8 cellular contexts compared by ENCODE assay signal in the genomic region with DNA sequence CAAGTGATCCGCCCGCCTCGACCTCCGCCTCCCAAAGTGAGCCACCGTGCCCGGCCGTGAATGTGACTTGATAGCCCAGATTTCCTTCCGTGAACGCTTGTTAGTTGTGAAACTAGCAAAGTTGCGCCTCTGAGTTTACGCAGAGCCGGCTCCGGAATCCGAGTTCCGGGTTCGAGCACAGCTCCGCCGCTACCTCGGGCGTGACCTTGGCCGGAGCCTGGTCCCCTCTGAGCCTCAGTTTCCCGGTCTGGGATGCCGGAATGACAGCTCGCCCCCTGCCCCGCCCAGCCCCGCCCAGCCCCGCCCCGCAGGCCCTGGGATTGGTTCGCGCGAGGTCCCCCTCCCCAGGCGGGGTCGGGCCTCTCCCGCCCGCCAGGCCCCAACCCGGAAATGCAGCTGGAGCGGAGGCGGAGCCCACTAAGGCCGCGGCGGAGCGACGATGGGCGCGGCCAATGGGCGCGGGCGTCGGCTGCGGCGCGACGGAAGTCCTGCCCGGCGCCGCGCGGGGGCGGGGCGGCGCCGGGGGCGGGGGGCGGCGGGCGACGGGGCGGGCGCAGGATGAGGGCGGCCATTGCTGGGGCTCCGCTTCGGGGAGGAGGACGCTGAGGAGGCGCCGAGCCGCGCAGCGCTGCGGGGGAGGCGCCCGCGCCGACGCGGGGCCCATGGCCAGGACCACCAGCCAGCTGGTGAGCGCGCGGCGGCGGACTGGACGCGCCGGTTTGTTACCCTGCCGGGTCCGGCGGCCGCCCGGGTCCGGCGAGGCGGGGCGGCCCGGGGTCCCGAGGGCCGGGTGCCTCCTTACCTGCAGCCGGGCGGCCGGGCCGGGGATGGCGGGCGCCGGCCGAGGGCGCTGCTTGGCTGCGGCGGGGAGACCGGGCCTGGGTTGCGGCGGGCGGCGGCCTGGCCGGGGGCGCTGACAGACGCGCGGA. TPM values are rescaled to one million over a fixed set of nuclear protein-coding genes. Genes with fewer than 3 reads are reported as not detected.
A peak's percentile ranks its signal among the peaks of the same experiment; 100 is the strongest.
DNase-seq lines count a peak whose midpoint lies in the region; ATAC-seq and TF ChIP-seq lines count a peak whose summit lies in the region.

Gene PDPK1, plus strand, starts transcription at position 571 of the 929 bp plus-strand sequence. Its CDS starts 92 bp downstream, at position 663.

- H3K36me3 Mint-ChIP-seq in activated T-cell treated with anti-CD3 and anti-CD28 coated beads, Interleukin-2, amount 50 U/mL, for 4 hours (ENCODE audit: insufficient read depth) = peaks cover 4% of the 10 kb centered on the region

- H3K9me3 ChIP-seq in Panc1 (ENCODE audit: control insufficient read depth, insufficient read depth, low read depth, low read length) = no peaks in the 10 kb centered on the region

- H3K4me1 Mint-ChIP-seq in activated T-cell treated with anti-CD3 and anti-CD28 coated beads, Interleukin-2, amount 50 U/mL, for 4 hours (ENCODE audit: low read depth) = peaks cover 45% of the 10 kb centered on the region

- no peaks in the 10 kb centered on the region for H3K27me3 Mint-ChIP-seq in activated T-cell treated with anti-CD3 and anti-CD28 coated beads, Interleukin-2, amount 50 U/mL, for 4 hours (ENCODE audit: low read depth)

- POLR2A ChIA-PET in Panc1 (lab: Charles Lee) = no interaction called here

- no peaks in the 10 kb centered on the region for H3K27me3 ChIP-seq in Panc1 (ENCODE audit: control insufficient read depth, insufficient read depth, low read length)

- peak within 1 kb of the TSS; percentile 55 for H3K27ac ChIP-seq in Panc1 (ENCODE audit: low read length)

- in situ Hi-C loops in KBM-7 (cut with MboI; ENCODE audit: low pct_unique_long_range_greater_than_20kb, low sequenced_read_pairs) (no loop called here), Panc1 (cut with HindIII; ENCODE audit: low pct_unique_long_range_greater_than_20kb, low sequenced_read_pairs) (no loop called here)

- H3K4me3 Mint-ChIP-seq in activated T-cell treated with anti-CD3 and anti-CD28 coated beads, Interleukin-2, amount 50 U/mL, for 4 hours = peak within 1 kb of the TSS; percentile 83

- DNase-seq in DMS153 treated with DMSO at 0.1 percent for 48 hours (lab: John Stamatoyannopoulos, UW; ENCODE audit: unreplicated experiment) = peak; percentile 74
- DNase-seq in KBM-7 = peak; percentile 93
- peak; percentile 59 for DNase-seq in Panc1 (ENCODE audit: low read depth, low spot score)
- DNase-seq in activated T-cell treated with anti-CD3 and anti-CD28 coated beads, Interleukin-2, amount 50 U/mL, for 4 hours = peak; percentile 92
- peak; percentile 95 for DNase-seq in myocyte (ENCODE audit: low read depth)
- DNase-seq in stimulated activated CD8-positive, alpha-beta memory T cell treated with anti-CD3 and anti-CD28 coated beads, Interleukin-7, amount 100 ng/mL, for 4 hours (ENCODE audit: low read depth in 2 of 2) = peak; percentile 87 to 95

- TF ChIP-seq CTCF in Panc1 (IDR thresholded peaks at IDR 0.05) = no peak

- peak within 1 kb of the TSS; percentile 52 to 75 for H3K4me3 ChIP-seq in Panc1 (ENCODE audit: low read depth in 2 of 2, low read length in 2 of 2)

- H3K4me1 ChIP-seq in Panc1 (ENCODE audit: control insufficient read depth, insufficient read depth, low read length) = peaks cover 7% of the 10 kb centered on the region; the same call in 1 of the 2 replicates

- BruUV-seq in Panc1 (replicated peaks; lab: Mats Ljungman, UMichigan) = no TSS peak

- no peaks in the 10 kb centered on the region for H3K9me3 Mint-ChIP-seq in activated T-cell treated with anti-CD3 and anti-CD28 coated beads, Interleukin-2, amount 50 U/mL, for 4 hours

- ATAC-seq in GM21723 (IDR thresholded peaks at IDR 0.05; ENCODE audit: unreplicated experiment) = peak; percentile 70
- peak; percentile 95 for ATAC-seq in Panc1
- ATAC-seq in activated T-cell treated with anti-CD3 and anti-CD28 coated beads, Interleukin-2, amount 50 U/mL, for 4 hours = peak; percentile 90 to 91
- peak; percentile 88 for ATAC-seq in esophagus mucosa

- CTCF ChIA-PET in Panc1 (lab: Charles Lee) = no interaction called here

- intact Hi-C loops in Panc1 (cut with micrococcal nuclease; ENCODE audit: unreplicated experiment) = no loop called here

- H3K36me3 ChIP-seq in Panc1 (ENCODE audit: control insufficient read depth, insufficient read depth, low read length) = no peaks in the 10 kb centered on the region

RNA-seq across cellular contexts. Expression of gene PDPK1, which starts in this region (rescaled TPM):
- total RNA-seq in Panc1 (2021; ENCODE audit: unreplicated experiment) (43.2 TPM), esophagus mucosa (26.1 TPM), myocyte (22.4 and 22.6 TPM in 2 replicates)
- 19.8 TPM for polyA plus RNA-seq in Panc1 (2012; ENCODE audit: insufficient read length)
- total RNA-seq in activated T-cell treated with anti-CD3 and anti-CD28 coated beads, Interleukin-2, amount 50 U/mL, for 4 hours = 10 to 100 TPM; 47.1 to 55.3 (median 54.3) TPM
- polyA plus RNA-seq in myocyte (2012) = 28.1 TPM

Comparison
In these comparisons a context has a peak if more than half of its experiments do, and no peak if none do; other contexts are left out.
1. Peak in every context shown above with its lines: DNase-seq, ATAC-seq, H3K4me3 ChIP-seq and H3K27ac ChIP-seq.